7 cellular contexts compared by ENCODE assay signal in the genomic region with DNA sequence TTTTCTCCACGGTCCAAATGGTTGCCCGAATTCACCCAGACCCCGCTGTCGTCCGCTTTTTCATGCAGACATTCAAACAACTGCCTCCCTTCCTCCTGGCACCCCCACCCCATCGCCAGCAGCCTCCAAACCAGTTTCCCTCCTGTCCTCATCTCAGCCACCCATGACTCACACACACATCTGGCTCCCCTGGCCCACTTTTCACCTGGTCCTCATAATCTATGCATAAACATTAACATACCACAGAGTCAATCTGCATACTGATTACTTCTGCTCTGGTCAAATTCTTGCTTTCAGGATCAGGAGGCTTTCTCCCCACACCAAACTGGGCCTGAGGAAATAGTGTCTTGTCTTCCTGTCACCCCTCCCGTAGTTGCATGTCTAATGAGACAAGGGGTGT.
DNase-seq lines count a peak whose midpoint lies in the region; ATAC-seq and TF ChIP-seq lines count a peak whose summit lies in the region.
"Not testable (repeated sequence)": the region's sequence is repeated elsewhere in the genome, so short reads cannot be mapped to it uniquely, and the experiment has no call there.

No MANE protein-coding gene starts in this region.

- not testable (repeated sequence) for H3K56ac ChIP-seq in H9 (ENCODE audit: insufficient read length, low read depth, low read length)

- not testable (repeated sequence) for H3K27me3 ChIP-seq in H9 (ENCODE audit: insufficient read depth, low read length); WERI-Rb-1 (ENCODE audit: insufficient read depth, low read depth, severe bottlenecking); mammary epithelial cell (ENCODE audit: insufficient read depth, low read length); lower lobe of right lung (ENCODE audit: low read depth)

- H4K20me1 ChIP-seq in H9 (ENCODE audit: control insufficient read depth, insufficient read depth, insufficient read length); mammary epithelial cell (ENCODE audit: insufficient read depth, low read length): not testable (repeated sequence)

- BruUV-seq in mammary epithelial cell (replicated peaks; lab: Mats Ljungman, UMichigan): TSS peak; percentile 94

- CTCF ChIA-PET in mammary epithelial cell (lab: Charles Lee; ENCODE audit: low non-redundant PET): not testable (repeated sequence)

- H2AFZ ChIP-seq in H9 (ENCODE audit: low read length); mammary epithelial cell (ENCODE audit: low read depth, low read length): not testable (repeated sequence)

- not testable (repeated sequence) for H2BK12ac ChIP-seq in H9 (ENCODE audit: insufficient read length, low read depth, low read length)

- H3K9ac ChIP-seq in H9 (ENCODE audit: extremely low read depth, insufficient read length, low read length); mammary epithelial cell (ENCODE audit: insufficient read depth, low read length): not testable (repeated sequence)

- not testable (repeated sequence) for H3K18ac ChIP-seq in H9 (ENCODE audit: insufficient read length, low read depth, low read length)

- not testable (repeated sequence) for H2BK15ac ChIP-seq in H9 (ENCODE audit: low read depth, low read length)

- H2BK5ac ChIP-seq in H9 (ENCODE audit: insufficient read length, low read length): not testable (repeated sequence)

- not testable (repeated sequence) for H3K9me3 Mint-ChIP-seq in H9, type B pancreatic cell

- not testable (repeated sequence) for H4K5ac ChIP-seq in H9 (ENCODE audit: insufficient read length, low read depth, low read length)

- H2BK120ac ChIP-seq in H9 (ENCODE audit: low read depth, low read length, poor library complexity, severe bottlenecking): not testable (repeated sequence)

- DNase-seq in H9, mammary epithelial cell: not testable (repeated sequence)
- DNase-seq in WERI-Rb-1: peak; percentile 5
- DNase-seq in activated effector memory CD4-positive, alpha-beta T cell treated with anti-CD3 and anti-CD28 coated beads, Interleukin-2, amount 50 U/mL, for 16 hours: peak; percentile 34
- DNase-seq in lower lobe of right lung: peak; percentile 2
- peak; percentile 68 for DNase-seq in posterior vena cava (ENCODE audit: low spot score)
- peak; percentile 42 for DNase-seq in type B pancreatic cell (ENCODE audit: extremely low spot score, unreplicated experiment)

- WGBS in H9 (ENCODE audit: extremely low coverage, insufficient read length, low lambda C conversion rate): no CpG with 5 or more reads among the region's 7 CpGs
- WGBS in mammary epithelial cell (ENCODE audit: low coverage, missing lambda C conversion rate): 90% methylated on average over 6 of the region's 7 CpGs

- not testable (repeated sequence) for H3K4me1 Mint-ChIP-seq in H9; type B pancreatic cell (ENCODE audit: unreplicated experiment)

- intact Hi-C loops in mammary epithelial cell (cut with micrococcal nuclease); lower lobe of right lung (cut with DNase I); posterior vena cava (cut with DNase I): not testable (repeated sequence)

- H3K4me2 ChIP-seq in H9 (ENCODE audit: insufficient read depth, insufficient read length, low read length); mammary epithelial cell (ENCODE audit: insufficient read depth, low read depth, low read length): not testable (repeated sequence)

- not testable (repeated sequence) for H2BK20ac ChIP-seq in H9 (ENCODE audit: low read depth, low read length, poor library complexity, severe bottlenecking)

- dilution Hi-C loops in mammary epithelial cell (cut with HindIII; ENCODE audit: low sequenced_read_pairs): not testable (repeated sequence)

- H3K79me2 ChIP-seq in H9 (ENCODE audit: insufficient read depth, low read length); mammary epithelial cell (ENCODE audit: insufficient read depth, low read length): not testable (repeated sequence)

- not testable (repeated sequence) for H3K36me3 ChIP-seq in WERI-Rb-1; mammary epithelial cell (ENCODE audit: insufficient read depth, low read length); lower lobe of right lung

- H4K8ac ChIP-seq in H9 (replicated peaks; ENCODE audit: insufficient read length, low read depth, low read length): not testable (repeated sequence)

- not testable (repeated sequence) for H2AK5ac ChIP-seq in H9 (ENCODE audit: insufficient read length, low read length)

- not testable (repeated sequence) for H3K36me3 Mint-ChIP-seq in H9 (ENCODE audit: insufficient read depth in 1 of 3, low read depth in 3 of 3); type B pancreatic cell

- not testable (repeated sequence) for H3K23ac ChIP-seq in H9 (ENCODE audit: insufficient read length, low read depth, low read length)

- TF ChIP-seq CTCF in H9 (conservative IDR thresholded peaks at IDR 0.05); WERI-Rb-1 (IDR thresholded peaks at IDR 0.05; ENCODE audit: low read depth, low read length); mammary epithelial cell (conservative IDR thresholded peaks at IDR 0.05 in 1 of 2, IDR thresholded peaks at IDR 0.05 in 1 of 2; ENCODE audit: extremely low read depth in 1 of 2, insufficient read depth in 1 of 2, low read depth in 1 of 2, low read length in 2 of 2); lower lobe of right lung (IDR thresholded peaks at IDR 0.05); type B pancreatic cell (conservative IDR thresholded peaks at IDR 0.05): not testable (repeated sequence)

- in situ Hi-C loops in mammary epithelial cell (cut with MboI; ENCODE audit: low sequenced_read_pairs in 2 of 2): not testable (repeated sequence)

- not testable (repeated sequence) for H3K4me1 ChIP-seq in H9 (ENCODE audit: insufficient read depth, low read length); mammary epithelial cell (ENCODE audit: insufficient read depth, low read length); lower lobe of right lung

- not testable (repeated sequence) for H3K23me2 ChIP-seq in H9 (ENCODE audit: insufficient read length, low read depth, low read length, poor library complexity, severe bottlenecking)

- not testable (repeated sequence) for H3K4ac ChIP-seq in H9 (ENCODE audit: low read depth, low read length)

- H3T11ph ChIP-seq in H9 (ENCODE audit: low read length): not testable (repeated sequence)

- H3K27ac ChIP-seq in H9 (ENCODE audit: insufficient read length, low read depth, low read length); WERI-Rb-1; mammary epithelial cell (ENCODE audit: insufficient read depth, low read depth, low read length); lower lobe of right lung: not testable (repeated sequence)

- peak overlapping the region in 1 of 3 experiments; percentile 92; a peak in 2 of 7 replicates for H3K27ac Mint-ChIP-seq in H9
- H3K27ac Mint-ChIP-seq in type B pancreatic cell: not testable (repeated sequence)

- H3K14ac ChIP-seq in H9 (ENCODE audit: insufficient read depth, low read length): not testable (repeated sequence)

- peak overlapping the region; percentile 16 to 73; a peak in 4 of 5 replicates for H3K4me3 Mint-ChIP-seq in H9
- not testable (repeated sequence) for H3K4me3 Mint-ChIP-seq in type B pancreatic cell

- not testable (repeated sequence) for H4K91ac ChIP-seq in H9 (ENCODE audit: insufficient read length, low read depth, low read length)

- H3K79me1 ChIP-seq in H9 (ENCODE audit: insufficient read depth, low read depth, low read length, poor library complexity, severe bottlenecking): not testable (repeated sequence)

- H3K4me3 ChIP-seq in WERI-Rb-1 (ENCODE audit: low read depth, low read length); mammary epithelial cell (replicated peaks in 1 of 3; ENCODE audit: insufficient read depth in 1 of 3, low read depth in 2 of 3, low read length in 3 of 3); lower lobe of right lung: not testable (repeated sequence)

- H3K9me3 ChIP-seq in H9 (ENCODE audit: control insufficient read depth, low read depth, low read length); WERI-Rb-1 (ENCODE audit: severe bottlenecking); mammary epithelial cell (replicated peaks; ENCODE audit: insufficient read depth, low read length); lower lobe of right lung: not testable (repeated sequence)

- not testable (repeated sequence) for H3K27me3 Mint-ChIP-seq in H9 (ENCODE audit: low read depth); type B pancreatic cell

- not testable (repeated sequence) for ATAC-seq in lower lobe of right lung
